In the genomic region with DNA sequence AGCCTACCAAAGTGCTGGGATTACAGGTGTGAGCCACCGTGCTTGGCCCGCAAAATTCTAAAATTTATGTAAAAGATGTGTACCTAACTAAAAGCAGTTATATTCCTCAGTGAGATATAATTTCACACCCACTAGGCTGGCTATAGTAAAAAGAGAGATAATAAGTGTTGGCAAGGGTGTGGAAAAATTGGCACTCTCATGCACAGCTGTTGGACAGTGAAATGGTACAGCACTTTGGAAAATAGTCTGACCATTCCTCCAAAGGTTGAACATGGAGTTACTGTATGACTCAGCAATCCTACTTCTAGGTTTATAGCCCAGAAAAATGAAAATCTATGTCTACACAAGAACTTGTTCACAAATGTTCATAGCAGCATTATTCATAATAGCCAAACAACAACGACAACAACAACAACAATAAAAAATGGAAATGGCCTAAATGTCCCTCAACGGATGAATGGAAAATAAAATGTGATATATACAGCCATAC, we compare ENCODE assay signal across 1 cellular context.
TF ChIP-seq lines count a peak whose summit lies in the region.

No MANE protein-coding gene starts in this region.

TF ChIP-seq in K562, 482 proteins besides CTCF, POLR2A, EP300 and RAD21 (continued from another document):
- no peak for TF ChIP-seq MEF2D (tag; conservative IDR thresholded peaks at IDR 0.05; ENCODE audit: low read depth)
- TF ChIP-seq, protein P1, sequence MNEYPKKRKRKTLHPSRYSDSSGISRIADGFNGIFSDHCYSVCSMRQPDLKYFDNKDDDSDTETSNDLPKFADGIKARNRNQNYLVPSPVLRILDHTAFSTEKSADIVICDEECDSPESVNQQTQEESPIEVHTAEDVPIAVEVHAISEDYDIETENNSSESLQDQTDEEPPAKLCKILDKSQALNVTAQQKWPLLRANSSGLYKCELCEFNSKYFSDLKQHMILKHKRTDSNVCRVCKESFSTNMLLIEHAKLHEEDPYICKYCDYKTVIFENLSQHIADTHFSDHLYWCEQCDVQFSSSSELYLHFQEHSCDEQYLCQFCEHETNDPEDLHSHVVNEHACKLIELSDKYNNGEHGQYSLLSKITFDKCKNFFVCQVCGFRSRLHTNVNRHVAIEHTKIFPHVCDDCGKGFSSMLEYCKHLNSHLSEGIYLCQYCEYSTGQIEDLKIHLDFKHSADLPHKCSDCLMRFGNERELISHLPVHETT (CRISPR knock-in tag; conservative IDR thresholded peaks at IDR 0.05 in 1 of 2, IDR thresholded peaks at IDR 0.05 in 1 of 2) = no peak
- TF ChIP-seq OTX1 (CRISPR knock-in tag; IDR thresholded peaks at IDR 0.05) = no peak
- no peak for TF ChIP-seq ZNF263 (CRISPR knock-in tag; IDR thresholded peaks at IDR 0.05; ENCODE audit: borderline replicate concordance)
- no peak for TF ChIP-seq CREB1 (IDR thresholded peaks at IDR 0.05)
- no peak for TF ChIP-seq CREB1 (CRISPR knock-in tag; IDR thresholded peaks at IDR 0.05)
- TF ChIP-seq NFIC (IDR thresholded peaks at IDR 0.05) = no peak
- TF ChIP-seq, protein P2, sequence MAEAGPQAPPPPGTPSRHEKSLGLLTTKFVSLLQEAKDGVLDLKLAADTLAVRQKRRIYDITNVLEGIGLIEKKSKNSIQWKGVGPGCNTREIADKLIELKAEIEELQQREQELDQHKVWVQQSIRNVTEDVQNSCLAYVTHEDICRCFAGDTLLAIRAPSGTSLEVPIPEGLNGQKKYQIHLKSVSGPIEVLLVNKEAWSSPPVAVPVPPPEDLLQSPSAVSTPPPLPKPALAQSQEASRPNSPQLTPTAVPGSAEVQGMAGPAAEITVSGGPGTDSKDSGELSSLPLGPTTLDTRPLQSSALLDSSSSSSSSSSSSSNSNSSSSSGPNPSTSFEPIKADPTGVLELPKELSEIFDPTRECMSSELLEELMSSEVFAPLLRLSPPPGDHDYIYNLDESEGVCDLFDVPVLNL (CRISPR knock-in tag; IDR thresholded peaks at IDR 0.05; ENCODE audit: low read depth) = no peak
- TF ChIP-seq KLF16 (IDR thresholded peaks at IDR 0.05) = no peak
- TF ChIP-seq, protein P3, sequence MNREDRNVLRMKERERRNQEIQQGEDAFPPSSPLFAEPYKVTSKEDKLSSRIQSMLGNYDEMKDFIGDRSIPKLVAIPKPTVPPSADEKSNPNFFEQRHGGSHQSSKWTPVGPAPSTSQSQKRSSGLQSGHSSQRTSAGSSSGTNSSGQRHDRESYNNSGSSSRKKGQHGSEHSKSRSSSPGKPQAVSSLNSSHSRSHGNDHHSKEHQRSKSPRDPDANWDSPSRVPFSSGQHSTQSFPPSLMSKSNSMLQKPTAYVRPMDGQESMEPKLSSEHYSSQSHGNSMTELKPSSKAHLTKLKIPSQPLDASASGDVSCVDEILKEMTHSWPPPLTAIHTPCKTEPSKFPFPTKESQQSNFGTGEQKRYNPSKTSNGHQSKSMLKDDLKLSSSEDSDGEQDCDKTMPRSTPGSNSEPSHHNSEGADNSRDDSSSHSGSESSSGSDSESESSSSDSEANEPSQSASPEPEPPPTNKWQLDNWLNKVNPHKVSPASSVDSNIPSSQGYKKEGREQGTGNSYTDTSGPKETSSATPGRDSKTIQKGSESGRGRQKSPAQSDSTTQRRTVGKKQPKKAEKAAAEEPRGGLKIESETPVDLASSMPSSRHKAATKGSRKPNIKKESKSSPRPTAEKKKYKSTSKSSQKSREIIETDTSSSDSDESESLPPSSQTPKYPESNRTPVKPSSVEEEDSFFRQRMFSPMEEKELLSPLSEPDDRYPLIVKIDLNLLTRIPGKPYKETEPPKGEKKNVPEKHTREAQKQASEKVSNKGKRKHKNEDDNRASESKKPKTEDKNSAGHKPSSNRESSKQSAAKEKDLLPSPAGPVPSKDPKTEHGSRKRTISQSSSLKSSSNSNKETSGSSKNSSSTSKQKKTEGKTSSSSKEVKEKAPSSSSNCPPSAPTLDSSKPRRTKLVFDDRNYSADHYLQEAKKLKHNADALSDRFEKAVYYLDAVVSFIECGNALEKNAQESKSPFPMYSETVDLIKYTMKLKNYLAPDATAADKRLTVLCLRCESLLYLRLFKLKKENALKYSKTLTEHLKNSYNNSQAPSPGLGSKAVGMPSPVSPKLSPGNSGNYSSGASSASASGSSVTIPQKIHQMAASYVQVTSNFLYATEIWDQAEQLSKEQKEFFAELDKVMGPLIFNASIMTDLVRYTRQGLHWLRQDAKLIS (CRISPR knock-in tag; IDR thresholded peaks at IDR 0.05) = no peak
- TF ChIP-seq, protein P4, sequence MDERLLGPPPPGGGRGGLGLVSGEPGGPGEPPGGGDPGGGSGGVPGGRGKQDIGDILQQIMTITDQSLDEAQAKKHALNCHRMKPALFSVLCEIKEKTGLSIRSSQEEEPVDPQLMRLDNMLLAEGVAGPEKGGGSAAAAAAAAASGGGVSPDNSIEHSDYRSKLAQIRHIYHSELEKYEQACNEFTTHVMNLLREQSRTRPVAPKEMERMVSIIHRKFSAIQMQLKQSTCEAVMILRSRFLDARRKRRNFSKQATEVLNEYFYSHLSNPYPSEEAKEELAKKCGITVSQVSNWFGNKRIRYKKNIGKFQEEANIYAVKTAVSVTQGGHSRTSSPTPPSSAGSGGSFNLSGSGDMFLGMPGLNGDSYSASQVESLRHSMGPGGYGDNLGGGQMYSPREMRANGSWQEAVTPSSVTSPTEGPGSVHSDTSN (CRISPR knock-in tag; IDR thresholded peaks at IDR 0.05; ENCODE audit: low read depth) = no peak
- TF ChIP-seq, protein P4 (tag; conservative IDR thresholded peaks at IDR 0.05; ENCODE audit: low read depth) = no peak
- peak; percentile 8 for TF ChIP-seq RBM25 (IDR thresholded peaks at IDR 0.05; ENCODE audit: low read depth, low read length, severe bottlenecking)
- TF ChIP-seq, protein P5, sequence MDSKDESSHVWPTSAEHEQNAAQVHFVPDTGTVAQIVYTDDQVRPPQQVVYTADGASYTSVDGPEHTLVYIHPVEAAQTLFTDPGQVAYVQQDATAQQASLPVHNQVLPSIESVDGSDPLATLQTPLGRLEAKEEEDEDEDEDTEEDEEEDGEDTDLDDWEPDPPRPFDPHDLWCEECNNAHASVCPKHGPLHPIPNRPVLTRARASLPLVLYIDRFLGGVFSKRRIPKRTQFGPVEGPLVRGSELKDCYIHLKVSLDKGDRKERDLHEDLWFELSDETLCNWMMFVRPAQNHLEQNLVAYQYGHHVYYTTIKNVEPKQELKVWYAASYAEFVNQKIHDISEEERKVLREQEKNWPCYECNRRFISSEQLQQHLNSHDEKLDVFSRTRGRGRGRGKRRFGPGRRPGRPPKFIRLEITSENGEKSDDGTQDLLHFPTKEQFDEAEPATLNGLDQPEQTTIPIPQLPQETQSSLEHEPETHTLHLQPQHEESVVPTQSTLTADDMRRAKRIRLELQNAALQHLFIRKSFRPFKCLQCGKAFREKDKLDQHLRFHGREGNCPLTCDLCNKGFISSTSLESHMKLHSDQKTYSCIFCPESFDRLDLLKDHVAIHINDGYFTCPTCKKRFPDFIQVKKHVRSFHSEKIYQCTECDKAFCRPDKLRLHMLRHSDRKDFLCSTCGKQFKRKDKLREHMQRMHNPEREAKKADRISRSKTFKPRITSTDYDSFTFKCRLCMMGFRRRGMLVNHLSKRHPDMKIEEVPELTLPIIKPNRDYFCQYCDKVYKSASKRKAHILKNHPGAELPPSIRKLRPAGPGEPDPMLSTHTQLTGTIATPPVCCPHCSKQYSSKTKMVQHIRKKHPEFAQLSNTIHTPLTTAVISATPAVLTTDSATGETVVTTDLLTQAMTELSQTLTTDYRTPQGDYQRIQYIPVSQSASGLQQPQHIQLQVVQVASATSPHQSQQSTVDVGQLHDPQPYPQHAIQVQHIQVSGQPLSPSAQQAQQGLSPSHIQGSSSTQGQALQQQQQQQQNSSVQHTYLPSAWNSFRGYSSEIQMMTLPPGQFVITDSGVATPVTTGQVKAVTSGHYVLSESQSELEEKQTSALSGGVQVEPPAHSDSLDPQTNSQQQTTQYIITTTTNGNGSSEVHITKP (IDR thresholded peaks at IDR 0.05; ENCODE audit: partially characterized antibody) = no peak
- TF ChIP-seq SRSF3 (IDR thresholded peaks at IDR 0.05; ENCODE audit: insufficient read depth, low read length) = no peak
- TF ChIP-seq NFE2 (IDR thresholded peaks at IDR 0.05; ENCODE audit: low read depth) = peak; percentile 92
- TF ChIP-seq TAF9B (IDR thresholded peaks at IDR 0.05; ENCODE audit: partially characterized antibody) = no peak
- TF ChIP-seq MYC (IDR thresholded peaks at IDR 0.05; ENCODE audit: low read depth, low read length) = no peak
- TF ChIP-seq MYC (CRISPR knock-in tag; IDR thresholded peaks at IDR 0.05; ENCODE audit: borderline replicate concordance, low read depth) = no peak
- no peak for TF ChIP-seq CXXC5 (CRISPR knock-in tag; IDR thresholded peaks at IDR 0.05)
- no peak for TF ChIP-seq TRIM28 (IDR thresholded peaks at IDR 0.05)
